9 cellular contexts compared by ENCODE assay signal in the genomic region with DNA sequence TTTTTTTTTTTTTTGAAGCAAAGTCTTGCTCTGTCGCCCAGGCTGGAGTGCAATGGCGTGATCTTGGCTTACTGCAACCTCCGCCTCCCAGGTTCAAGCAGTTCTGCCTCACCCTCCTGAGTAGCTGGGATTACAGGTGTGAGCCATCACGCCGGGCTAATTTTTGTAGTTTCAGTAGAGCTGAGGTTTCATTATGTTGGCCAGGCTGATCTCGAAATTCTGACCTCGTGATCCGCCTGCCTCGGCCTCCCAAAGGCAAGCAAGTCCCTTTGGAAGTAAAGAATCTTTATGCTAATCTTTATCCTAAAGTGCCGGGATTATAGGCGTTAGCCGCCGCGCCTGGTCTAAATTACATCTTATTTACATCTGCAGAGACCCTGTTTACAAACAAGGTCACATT. TPM values are rescaled to one million over a fixed set of nuclear protein-coding genes. Genes with fewer than 3 reads are reported as not detected.
DNase-seq lines count a peak whose midpoint lies in the region; ATAC-seq, FAIRE-seq and TF ChIP-seq lines count a peak whose summit lies in the region.
"Had no signal": no experiment of that assay in that cellular context is flagged by ENCODE, and none has a peak within 500 bp of the region (broad histone marks: within the 10 kb centered on the region; RNA-seq: fewer than 3 reads in every experiment).

No MANE protein-coding gene starts in this region.

- H2AFZ ChIP-seq in H9 (ENCODE audit: low read length) = no peak overlapping the region

- intact Hi-C loops in CD14-positive monocyte (cut with micrococcal nuclease) = no loop called here

- no peak for TF ChIP-seq POLR2A in A549 (IDR thresholded peaks at IDR 0.05; ENCODE audit: low read length)

- H2AK5ac ChIP-seq in H9 (ENCODE audit: insufficient read length, low read length) = no peak overlapping the region

- no peak overlapping the region for H3K14ac ChIP-seq in H9 (ENCODE audit: insufficient read depth, low read length)

- no peak overlapping the region for H3K56ac ChIP-seq in H9 (ENCODE audit: insufficient read length, low read depth, low read length)

- peaks cover 27% of the 10 kb centered on the region; the same call in 1 of the 2 replicates for H3K79me2 ChIP-seq in H9 (ENCODE audit: insufficient read depth, low read length)

- peaks cover 9% of the 10 kb centered on the region for H3K36me3 ChIP-seq in right atrium auricular region

- H2BK20ac ChIP-seq in H9 (ENCODE audit: low read depth, low read length, poor library complexity, severe bottlenecking) = no peak overlapping the region

- H3T11ph ChIP-seq in H9 (ENCODE audit: low read length) = no peak overlapping the region

- H3K9me3 ChIP-seq in A549 (no peaks in the 10 kb centered on the region), H9 (ENCODE audit: control insufficient read depth, low read depth, low read length) (no peaks in the 10 kb centered on the region), right atrium auricular region (no peaks in the 10 kb centered on the region)
- H3K9me3 ChIP-seq: spleen had no signal

- peaks cover 8% of the 10 kb centered on the region for H3K79me1 ChIP-seq in H9 (ENCODE audit: insufficient read depth, low read depth, low read length, poor library complexity, severe bottlenecking)

- FAIRE-seq in A549 (lab: Jason Lieb, UNC) = no peak

- H4K91ac ChIP-seq in H9 (ENCODE audit: insufficient read length, low read depth, low read length) = no peak overlapping the region

- H2BK120ac ChIP-seq in H9 (ENCODE audit: low read depth, low read length, poor library complexity, severe bottlenecking) = no peak overlapping the region

- H2BK5ac ChIP-seq in H9 (ENCODE audit: insufficient read length, low read length) = no peak overlapping the region

- H4K20me1 ChIP-seq in H9 (ENCODE audit: control insufficient read depth, insufficient read depth, insufficient read length) = no peaks in the 10 kb centered on the region

- H3K23ac ChIP-seq in H9 (ENCODE audit: insufficient read length, low read depth, low read length) = no peak overlapping the region

- H3K27ac Mint-ChIP-seq in H9 (no peak overlapping the region), immature natural killer cell (peak overlapping the region in 2 of 6 donors; percentile 13 to 24), CD14-positive monocyte (no peak overlapping the region)
- peak overlapping the region; percentile 98 for H3K27ac Mint-ChIP-seq in activated T-helper 17 cell treated with anti-CD3 and anti-CD28 coated beads, Interleukin-2, amount 50 U/mL, for 72 hours

- TF ChIP-seq CTCF in A549 (IDR thresholded peaks at IDR 0.05) (no peak), H9 (conservative IDR thresholded peaks at IDR 0.05) (no peak), CD14-positive monocyte (IDR thresholded peaks at IDR 0.05) (no peak), right atrium auricular region (IDR thresholded peaks at IDR 0.05) (no peak)

- H3K4me3 Mint-ChIP-seq in H9 (peak overlapping the region; percentile 96 to 98), immature natural killer cell (peak overlapping the region; percentile 71 to 97 (median 94)), CD14-positive monocyte (no peak overlapping the region)
- H3K4me3 Mint-ChIP-seq in activated T-helper 17 cell treated with anti-CD3 and anti-CD28 coated beads, Interleukin-2, amount 50 U/mL, for 72 hours = peak overlapping the region; percentile 100

- H2BK15ac ChIP-seq in H9 (ENCODE audit: low read depth, low read length) = no peak overlapping the region

- H3K27me3 ChIP-seq in H9 (ENCODE audit: insufficient read depth, low read length) (no peaks in the 10 kb centered on the region), right atrium auricular region (no peaks in the 10 kb centered on the region)
- H3K27me3 ChIP-seq: spleen had no signal

- no peak overlapping the region for H3K18ac ChIP-seq in H9 (ENCODE audit: insufficient read length, low read depth, low read length)

- POLR2A ChIA-PET in A549 (lab: Yijun Ruan, JAX) = interaction anchor here (2.5 kb wide), 1 partner anchor 12 kb away, joined by 10 read pairs; no protein-coding TSS in a partner anchor

- TF ChIP-seq EP300 in A549 (IDR thresholded peaks at IDR 0.05) = no peak

- peak overlapping the region; percentile 88 for H3K4me2 ChIP-seq in A549
- H3K4me2 ChIP-seq in H9 (ENCODE audit: insufficient read depth, insufficient read length, low read length) = peak overlapping the region; percentile 87

- peaks cover 7% of the 10 kb centered on the region for H3K27me3 Mint-ChIP-seq in H9 (ENCODE audit: low read depth)
- no peaks in the 10 kb centered on the region for H3K27me3 Mint-ChIP-seq in activated T-helper 17 cell treated with anti-CD3 and anti-CD28 coated beads, Interleukin-2, amount 50 U/mL, for 72 hours
- H3K27me3 Mint-ChIP-seq in immature natural killer cell (ENCODE audit: low read depth in 3 of 3) = peaks cover 3 to 5% (median 5%) of the 10 kb centered on the region in 3 donors
- H3K27me3 Mint-ChIP-seq in CD14-positive monocyte (ENCODE audit: low read depth in 3 of 3) = peaks cover 9 to 16% (median 13%) of the 10 kb centered on the region in 3 donors

- H3K36me3 Mint-ChIP-seq in H9 (ENCODE audit: insufficient read depth in 1 of 3, low read depth in 3 of 3) (peaks cover 15 to 35% (median 26%) of the 10 kb centered on the region in 3 experiments), immature natural killer cell (peaks cover 0 to 10% (median 0%) of the 10 kb centered on the region in 3 donors), CD14-positive monocyte (peaks cover 26 to 36% of the 10 kb centered on the region in 2 donors)
- peaks cover 46% of the 10 kb centered on the region for H3K36me3 Mint-ChIP-seq in activated T-helper 17 cell treated with anti-CD3 and anti-CD28 coated beads, Interleukin-2, amount 50 U/mL, for 72 hours (ENCODE audit: low read depth)

- ATAC-seq in A549 = no peak
- ATAC-seq in activated T-helper 17 cell treated with anti-CD3 and anti-CD28 coated beads, Interleukin-2, amount 50 U/mL, for 72 hours (replicated peaks) = no peak

- DNase-seq in A549 (ENCODE audit: low read depth in 1 of 2, low spot score in 1 of 2) (no peak), H9 (no peak), immature natural killer cell (no peak), NAMALWA (ENCODE audit: low spot score) (no peak), CD14-positive monocyte (ENCODE audit: low spot score) (no peak), right atrium auricular region (ENCODE audit: low spot score) (no peak)
- DNase-seq in stimulated activated CD4-positive, alpha-beta T cell treated with anti-CD3 and anti-CD28 coated beads, Interleukin-15, amount 100 ng/mL, for 24 hours = no peak

- H3K4me1 Mint-ChIP-seq in H9 (peaks cover 17 to 19% of the 10 kb centered on the region in 2 experiments), immature natural killer cell (peaks cover 36 to 42% of the 10 kb centered on the region in 2 donors), CD14-positive monocyte (peaks cover 30% of the 10 kb centered on the region)
- peaks cover 21% of the 10 kb centered on the region for H3K4me1 Mint-ChIP-seq in activated T-helper 17 cell treated with anti-CD3 and anti-CD28 coated beads, Interleukin-2, amount 50 U/mL, for 72 hours

- H4K8ac ChIP-seq in H9 (replicated peaks; ENCODE audit: insufficient read length, low read depth, low read length) = no peak overlapping the region

- no peaks in the 10 kb centered on the region for H3K9me3 Mint-ChIP-seq in H9
- no peaks in the 10 kb centered on the region for H3K9me3 Mint-ChIP-seq in activated T-helper 17 cell treated with anti-CD3 and anti-CD28 coated beads, Interleukin-2, amount 50 U/mL, for 72 hours
- H3K9me3 Mint-ChIP-seq in immature natural killer cell = no peaks in the 10 kb centered on the region
- peaks cover 0 to 1% (median 0%) of the 10 kb centered on the region in 7 donors for H3K9me3 Mint-ChIP-seq in CD14-positive monocyte

- H3K23me2 ChIP-seq in H9 (ENCODE audit: insufficient read length, low read depth, low read length, poor library complexity, severe bottlenecking) = peaks cover 8% of the 10 kb centered on the region

- H2BK12ac ChIP-seq in H9 (ENCODE audit: insufficient read length, low read depth, low read length) = no peak overlapping the region

- CTCF ChIA-PET in A549 (lab: Yijun Ruan, JAX) = interaction anchor here (1.4 to 1.8 kb wide), 2 partner anchors 20 to 134 kb away, joined by 3 to 5 read pairs; no protein-coding TSS in a partner anchor

- H3K4me3 ChIP-seq in A549 (no peak overlapping the region; the same call in 1 of the 3 replicates), right atrium auricular region (peak overlapping the region in 1 of 2 donors; percentile 99)

- H3K9ac ChIP-seq in H9 (ENCODE audit: extremely low read depth, insufficient read length, low read length) = no peak overlapping the region

- peaks cover 11% of the 10 kb centered on the region for H3K4me1 ChIP-seq in A549
- H3K4me1 ChIP-seq in H9 (ENCODE audit: insufficient read depth, low read length) = no peaks in the 10 kb centered on the region; the same call in 1 of the 2 replicates
- peaks cover 0 to 29% of the 10 kb centered on the region in 2 donors for H3K4me1 ChIP-seq in right atrium auricular region

- H3K27ac ChIP-seq in A549 = no peak overlapping the region
- H3K27ac ChIP-seq in H9 (ENCODE audit: insufficient read length, low read depth, low read length) = no peak overlapping the region
- no peak overlapping the region for H3K27ac ChIP-seq in right atrium auricular region

- H3K4ac ChIP-seq in H9 (ENCODE audit: low read depth, low read length) = no peak overlapping the region

- H4K5ac ChIP-seq in H9 (ENCODE audit: insufficient read length, low read depth, low read length) = no peak overlapping the region

- 91% methylated on average over 12 of the region's 14 CpGs for WGBS in A549 (ENCODE audit: missing lambda C conversion rate)
- no CpG with 5 or more reads among the region's 14 CpGs for WGBS in H9 (ENCODE audit: extremely low coverage, insufficient read length, low lambda C conversion rate)

- no peak for TF ChIP-seq RAD21 in A549 (conservative IDR thresholded peaks at IDR 0.05 in 1 of 2, IDR thresholded peaks at IDR 0.05 in 1 of 2)

RNA-seq across cellular contexts. Expression of gene PSMG4, which starts 1.5 kb away (rescaled TPM):
- polyA plus RNA-seq in A549 (2011; rRNA removed) (12.9 and 15.0 TPM in 2 replicates), A549 (2017; fragmentation: RNase III; extraction: RNeasy Plus Mini Kit Qiagen cat#74134 plus additional on column Dnase treatment) (21.9 to 24.0 TPM (median 23.1 TPM) in 3 replicates), immature natural killer cell (10 to 100 TPM; 28.6 to 45.7 (median 29.6) TPM), CD14-positive monocyte (10 to 100 TPM; 27.9 to 31.1 TPM)
- polyA plus RNA-seq in A549 (2012; cell fraction: cytosol; rRNA removed) = 66.9 and 80.0 TPM in 2 replicates
- 36.7 and 50.6 TPM in 2 replicates for polyA plus RNA-seq in A549 (2012; cell fraction: nucleus; rRNA removed)
- polyA minus RNA-seq in A549 (2011; rRNA and poly(A)+ RNA removed) = 9.2 and 9.9 TPM in 2 replicates
- total RNA-seq in H9 (2021) (27.3 and 29.3 TPM in 2 replicates), right atrium auricular region (10 to 100 TPM in 1 of 2 donors, 1 to 10 TPM in 1; 4.4 to 10.4 TPM)
- total RNA-seq in activated T-helper 17 cell treated with anti-CD3 and anti-CD28 coated beads, Interleukin-2, amount 50 U/mL, for 72 hours = 10 to 100 TPM; 17.0 to 24.7 TPM

RNA-seq across cellular contexts. Expression of gene TUBB2B, which starts 32.8 kb away (rescaled TPM):
- polyA plus RNA-seq in A549 (2011; rRNA removed) = 9.0 and 10.8 TPM in 2 replicates
- polyA plus RNA-seq in A549 (2012; cell fraction: cytosol; rRNA removed) = 28.9 and 33.7 TPM in 2 replicates
- 29.8 and 39.4 TPM in 2 replicates for polyA plus RNA-seq in A549 (2012; cell fraction: nucleus; rRNA removed)
- 15.7 to 19.0 TPM (median 18.0 TPM) in 3 replicates for polyA plus RNA-seq in A549 (2017; fragmentation: RNase III; extraction: RNeasy Plus Mini Kit Qiagen cat#74134 plus additional on column Dnase treatment)
- 11.9 and 13.0 TPM in 2 replicates for polyA minus RNA-seq in A549 (2011; rRNA and poly(A)+ RNA removed)
- total RNA-seq in H9 (2021) = 317 and 320 TPM in 2 replicates
- under 1 TPM in 1 of 2 donors, not detected in 1; 0.35 TPM for total RNA-seq in activated T-helper 17 cell treated with anti-CD3 and anti-CD28 coated beads, Interleukin-2, amount 50 U/mL, for 72 hours
- polyA plus RNA-seq in immature natural killer cell = under 1 TPM in 1 of 3 donors, not detected in 2; 0.11 TPM
- under 1 TPM in 1 of 2 donors, not detected in 1; 0.15 TPM for polyA plus RNA-seq in CD14-positive monocyte
- 1 to 10 TPM; 2.2 to 2.4 TPM for total RNA-seq in right atrium auricular region

Comparison
In these comparisons a context has a peak if more than half of its experiments do, and no peak if none do; other contexts are left out.
1. H3K4me3 Mint-ChIP-seq: peak in H9 (2 of 2), activated T-helper 17 cell treated with anti-CD3 and anti-CD28 coated beads, Interleukin-2, amount 50 U/mL, for 72 hours (single experiment) and immature natural killer cell (5 of 5); none in CD14-positive monocyte (0 of 2).
2. RNA of gene TUBB2B, which starts 32.8 kb away (total RNA-seq): 317 to 320 TPM in H9; 2.2 to 2.4 TPM in right atrium auricular region and 0.35 TPM in activated T-helper 17 cell treated with anti-CD3 and anti-CD28 coated beads, Interleukin-2, amount 50 U/mL, for 72 hours; every median in the first group is over 10 times any median in the second.